ENCODE assay signal across 8 cellular contexts in genomic region chr21:43414576-43414975, GRCh38. TPM values are rescaled to one million over a fixed set of nuclear protein-coding genes. Genes with fewer than 3 reads are reported as not detected.
DNase-seq lines count a peak whose midpoint lies in the region; ATAC-seq, FAIRE-seq and TF ChIP-seq lines count a peak whose summit lies in the region.
"Not testable (repeated sequence)": the region's sequence is repeated elsewhere in the genome, so short reads cannot be mapped to it uniquely, and the experiment has no call there.
"Had no signal": no experiment of that assay in that cellular context is flagged by ENCODE, and none has a peak within 500 bp of the region (broad histone marks: within the 10 kb centered on the region; RNA-seq: fewer than 3 reads in every experiment).

No MANE protein-coding gene starts in this region.

- CTCF ChIA-PET in activated CD8-positive, alpha-beta T cell treated with anti-CD3 and anti-CD28 coated beads, Interleukin-2, amount 10 ng/mL, durations not matched to agents 7 days and 5 days (lab: Charles Lee); activated naive CD4-positive, alpha-beta T cell treated with anti-CD3 and anti-CD28 coated beads, Interleukin-2, amount 10 ng/mL, durations not matched to agents 7 days and 5 days (lab: Charles Lee): not testable (repeated sequence)

- H3K27ac Mint-ChIP-seq in activated CD8-positive, alpha-beta T cell treated with anti-CD3 and anti-CD28 coated beads, Interleukin-2, amount 10 ng/mL, durations not matched to agents 7 days and 5 days = peak overlapping the region; percentile 70
- peak overlapping the region; percentile 91 for H3K27ac Mint-ChIP-seq in activated naive CD4-positive, alpha-beta T cell treated with anti-CD3 and anti-CD28 coated beads, Interleukin-2, amount 10 ng/mL, durations not matched to agents 7 days and 5 days
- H3K27ac Mint-ChIP-seq in central memory CD8-positive, alpha-beta T cell (ENCODE audit: low read depth); naive B cell; stimulated activated naive CD8-positive, alpha-beta T cell treated with anti-CD3 and anti-CD28 coated beads, Interleukin-15, amount 100 ng/mL, for 72 hours: not testable (repeated sequence)

- H3K27me3 ChIP-seq in DND-41 (ENCODE audit: insufficient read depth, low read length, poor library complexity) = not testable (repeated sequence)

- ATAC-seq in DND-41 (ENCODE audit: insufficient read depth, low read depth) = peak; percentile 51; the same call in 1 of the 3 replicates
- peak; percentile 37 for ATAC-seq in activated CD8-positive, alpha-beta T cell treated with anti-CD3 and anti-CD28 coated beads, Interleukin-2, amount 10 ng/mL, durations not matched to agents 7 days and 5 days
- ATAC-seq in central memory CD8-positive, alpha-beta T cell (replicated peaks; ENCODE audit: extremely low read depth, poor library complexity, severe bottlenecking) = peak; percentile 66
- ATAC-seq in naive B cell (ENCODE audit: low read depth in 2 of 2) = peak; percentile 23 to 34
- ATAC-seq in stimulated activated naive CD8-positive, alpha-beta T cell treated with anti-CD3 and anti-CD28 coated beads, Interleukin-15, amount 100 ng/mL, for 72 hours = peak; percentile 41

- not testable (repeated sequence) for H3K79me2 ChIP-seq in DND-41 (ENCODE audit: insufficient read depth, low read length)

- not testable (repeated sequence) for DNase-seq in DND-41; activated CD8-positive, alpha-beta T cell treated with anti-CD3 and anti-CD28 coated beads, Interleukin-2, amount 10 ng/mL, durations not matched to agents 7 days and 5 days; activated naive CD4-positive, alpha-beta T cell treated with anti-CD3 and anti-CD28 coated beads, Interleukin-2, amount 10 ng/mL, durations not matched to agents 7 days and 5 days; central memory CD8-positive, alpha-beta T cell (ENCODE audit: low spot score in 2 of 2); naive B cell; stimulated activated naive CD8-positive, alpha-beta T cell treated with anti-CD3 and anti-CD28 coated beads, Interleukin-15, amount 100 ng/mL, for 72 hours

- H4K20me1 ChIP-seq in DND-41 (ENCODE audit: insufficient read depth, low read length) = not testable (repeated sequence)

- not testable (repeated sequence) for H3K4me1 Mint-ChIP-seq in activated CD8-positive, alpha-beta T cell treated with anti-CD3 and anti-CD28 coated beads, Interleukin-2, amount 10 ng/mL, durations not matched to agents 7 days and 5 days (ENCODE audit: low read depth); activated naive CD4-positive, alpha-beta T cell treated with anti-CD3 and anti-CD28 coated beads, Interleukin-2, amount 10 ng/mL, durations not matched to agents 7 days and 5 days; central memory CD8-positive, alpha-beta T cell; naive B cell; stimulated activated naive CD8-positive, alpha-beta T cell treated with anti-CD3 and anti-CD28 coated beads, Interleukin-15, amount 100 ng/mL, for 72 hours

- not testable (repeated sequence) for H3K4me3 ChIP-seq in DND-41 (ENCODE audit: low read depth in 1 of 2, low read length in 2 of 2)

- H2AFZ ChIP-seq in DND-41 (ENCODE audit: low read depth, low read length) = not testable (repeated sequence)

- H3K9me3 Mint-ChIP-seq in activated CD8-positive, alpha-beta T cell treated with anti-CD3 and anti-CD28 coated beads, Interleukin-2, amount 10 ng/mL, durations not matched to agents 7 days and 5 days (ENCODE audit: insufficient read depth); activated naive CD4-positive, alpha-beta T cell treated with anti-CD3 and anti-CD28 coated beads, Interleukin-2, amount 10 ng/mL, durations not matched to agents 7 days and 5 days; central memory CD8-positive, alpha-beta T cell; naive B cell; stimulated activated naive CD8-positive, alpha-beta T cell treated with anti-CD3 and anti-CD28 coated beads, Interleukin-15, amount 100 ng/mL, for 72 hours: not testable (repeated sequence)

- POLR2A ChIA-PET in activated CD8-positive, alpha-beta T cell treated with anti-CD3 and anti-CD28 coated beads, Interleukin-2, amount 10 ng/mL, durations not matched to agents 7 days and 5 days (lab: Charles Lee) = not testable (repeated sequence)

- not testable (repeated sequence) for H3K27ac ChIP-seq in DND-41 (ENCODE audit: low read length)

- H3K36me3 Mint-ChIP-seq in activated CD8-positive, alpha-beta T cell treated with anti-CD3 and anti-CD28 coated beads, Interleukin-2, amount 10 ng/mL, durations not matched to agents 7 days and 5 days (ENCODE audit: low read depth); activated naive CD4-positive, alpha-beta T cell treated with anti-CD3 and anti-CD28 coated beads, Interleukin-2, amount 10 ng/mL, durations not matched to agents 7 days and 5 days; central memory CD8-positive, alpha-beta T cell (ENCODE audit: insufficient read depth); naive B cell: not testable (repeated sequence)

- peak; percentile 25 for FAIRE-seq in TTC549 (lab: Jason Lieb, UNC)

- not testable (repeated sequence) for H3K4me1 ChIP-seq in DND-41 (ENCODE audit: insufficient read depth, low read length)

- not testable (repeated sequence) for H3K9ac ChIP-seq in DND-41 (ENCODE audit: low read depth, low read length)

- not testable (repeated sequence) for H3K4me2 ChIP-seq in DND-41 (ENCODE audit: insufficient read depth, low read length)

- H3K27me3 Mint-ChIP-seq in activated CD8-positive, alpha-beta T cell treated with anti-CD3 and anti-CD28 coated beads, Interleukin-2, amount 10 ng/mL, durations not matched to agents 7 days and 5 days (ENCODE audit: low read depth); activated naive CD4-positive, alpha-beta T cell treated with anti-CD3 and anti-CD28 coated beads, Interleukin-2, amount 10 ng/mL, durations not matched to agents 7 days and 5 days; central memory CD8-positive, alpha-beta T cell; naive B cell; stimulated activated naive CD8-positive, alpha-beta T cell treated with anti-CD3 and anti-CD28 coated beads, Interleukin-15, amount 100 ng/mL, for 72 hours: not testable (repeated sequence)

- TF ChIP-seq CTCF in DND-41 (IDR thresholded peaks at IDR 0.05; ENCODE audit: borderline replicate concordance, extremely low read depth, low read length, poor library complexity, severe bottlenecking) = not testable (repeated sequence)

- H3K4me3 Mint-ChIP-seq in activated CD8-positive, alpha-beta T cell treated with anti-CD3 and anti-CD28 coated beads, Interleukin-2, amount 10 ng/mL, durations not matched to agents 7 days and 5 days; activated naive CD4-positive, alpha-beta T cell treated with anti-CD3 and anti-CD28 coated beads, Interleukin-2, amount 10 ng/mL, durations not matched to agents 7 days and 5 days; central memory CD8-positive, alpha-beta T cell; naive B cell; stimulated activated naive CD8-positive, alpha-beta T cell treated with anti-CD3 and anti-CD28 coated beads, Interleukin-15, amount 100 ng/mL, for 72 hours: not testable (repeated sequence)

- not testable (repeated sequence) for H3K9me3 ChIP-seq in DND-41 (ENCODE audit: insufficient read depth, low read length, severe bottlenecking)

- H3K36me3 ChIP-seq in DND-41 (ENCODE audit: insufficient read depth, low read length) = not testable (repeated sequence)

RNA-seq across cellular contexts. Expression of gene SIK1, which starts 12.4 kb away (rescaled TPM):
- 10 to 100 TPM; 30.1 to 31.5 TPM for total RNA-seq in activated CD8-positive, alpha-beta T cell treated with anti-CD3 and anti-CD28 coated beads, Interleukin-2, amount 10 ng/mL, durations not matched to agents 7 days and 5 days
- polyA plus RNA-seq in naive B cell (ENCODE audit: low read depth in 6 of 6) = 1 to 10 TPM; 2.1 to 6.6 (median 3.8) TPM
- polyA plus RNA-seq: CD4-positive, alpha-beta memory T cell had no signal
